ENCODE assay signal across 1 cellular context in the genomic region with DNA sequence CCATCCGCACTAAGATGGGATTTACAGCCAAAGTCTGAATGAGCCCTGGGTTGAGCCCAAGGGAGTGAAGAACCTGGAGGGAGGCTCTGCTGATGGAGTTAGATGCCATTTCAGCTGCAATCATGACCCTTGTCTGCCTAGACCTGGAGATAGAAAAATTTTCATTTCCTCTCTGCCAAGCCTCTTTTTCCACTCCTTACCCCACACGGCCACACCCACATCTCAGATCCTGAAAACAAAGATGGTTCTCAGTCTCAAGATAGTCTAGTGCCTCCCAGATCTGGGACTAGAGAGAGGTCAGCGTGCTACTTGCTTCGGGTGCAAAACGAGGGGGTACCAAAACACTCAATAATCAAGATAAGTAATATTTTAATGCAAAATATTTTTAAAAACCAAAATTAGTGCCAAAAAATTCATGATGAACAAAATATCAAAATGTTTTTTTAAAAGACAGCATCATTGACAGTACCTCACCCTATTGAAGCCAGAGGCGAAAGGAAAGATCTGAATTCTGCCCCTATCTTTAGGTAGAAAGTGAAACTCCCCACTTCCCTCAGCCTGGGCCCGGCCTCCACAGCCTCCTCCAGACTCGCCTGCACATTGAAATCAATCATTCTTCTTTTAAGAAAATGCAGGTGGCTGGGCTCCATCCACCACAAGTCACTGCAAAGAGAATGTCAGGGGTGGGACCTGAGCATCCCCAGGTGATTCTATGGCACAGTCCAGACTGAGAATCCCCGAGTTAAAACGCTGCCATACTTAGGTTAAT.
TF ChIP-seq lines count a peak whose summit lies in the region.

No MANE protein-coding gene starts in this region.

TF ChIP-seq in GM23338, 12 proteins besides CTCF, POLR2A, EP300 and RAD21 (continued from another document):
- TF ChIP-seq, protein P1, sequence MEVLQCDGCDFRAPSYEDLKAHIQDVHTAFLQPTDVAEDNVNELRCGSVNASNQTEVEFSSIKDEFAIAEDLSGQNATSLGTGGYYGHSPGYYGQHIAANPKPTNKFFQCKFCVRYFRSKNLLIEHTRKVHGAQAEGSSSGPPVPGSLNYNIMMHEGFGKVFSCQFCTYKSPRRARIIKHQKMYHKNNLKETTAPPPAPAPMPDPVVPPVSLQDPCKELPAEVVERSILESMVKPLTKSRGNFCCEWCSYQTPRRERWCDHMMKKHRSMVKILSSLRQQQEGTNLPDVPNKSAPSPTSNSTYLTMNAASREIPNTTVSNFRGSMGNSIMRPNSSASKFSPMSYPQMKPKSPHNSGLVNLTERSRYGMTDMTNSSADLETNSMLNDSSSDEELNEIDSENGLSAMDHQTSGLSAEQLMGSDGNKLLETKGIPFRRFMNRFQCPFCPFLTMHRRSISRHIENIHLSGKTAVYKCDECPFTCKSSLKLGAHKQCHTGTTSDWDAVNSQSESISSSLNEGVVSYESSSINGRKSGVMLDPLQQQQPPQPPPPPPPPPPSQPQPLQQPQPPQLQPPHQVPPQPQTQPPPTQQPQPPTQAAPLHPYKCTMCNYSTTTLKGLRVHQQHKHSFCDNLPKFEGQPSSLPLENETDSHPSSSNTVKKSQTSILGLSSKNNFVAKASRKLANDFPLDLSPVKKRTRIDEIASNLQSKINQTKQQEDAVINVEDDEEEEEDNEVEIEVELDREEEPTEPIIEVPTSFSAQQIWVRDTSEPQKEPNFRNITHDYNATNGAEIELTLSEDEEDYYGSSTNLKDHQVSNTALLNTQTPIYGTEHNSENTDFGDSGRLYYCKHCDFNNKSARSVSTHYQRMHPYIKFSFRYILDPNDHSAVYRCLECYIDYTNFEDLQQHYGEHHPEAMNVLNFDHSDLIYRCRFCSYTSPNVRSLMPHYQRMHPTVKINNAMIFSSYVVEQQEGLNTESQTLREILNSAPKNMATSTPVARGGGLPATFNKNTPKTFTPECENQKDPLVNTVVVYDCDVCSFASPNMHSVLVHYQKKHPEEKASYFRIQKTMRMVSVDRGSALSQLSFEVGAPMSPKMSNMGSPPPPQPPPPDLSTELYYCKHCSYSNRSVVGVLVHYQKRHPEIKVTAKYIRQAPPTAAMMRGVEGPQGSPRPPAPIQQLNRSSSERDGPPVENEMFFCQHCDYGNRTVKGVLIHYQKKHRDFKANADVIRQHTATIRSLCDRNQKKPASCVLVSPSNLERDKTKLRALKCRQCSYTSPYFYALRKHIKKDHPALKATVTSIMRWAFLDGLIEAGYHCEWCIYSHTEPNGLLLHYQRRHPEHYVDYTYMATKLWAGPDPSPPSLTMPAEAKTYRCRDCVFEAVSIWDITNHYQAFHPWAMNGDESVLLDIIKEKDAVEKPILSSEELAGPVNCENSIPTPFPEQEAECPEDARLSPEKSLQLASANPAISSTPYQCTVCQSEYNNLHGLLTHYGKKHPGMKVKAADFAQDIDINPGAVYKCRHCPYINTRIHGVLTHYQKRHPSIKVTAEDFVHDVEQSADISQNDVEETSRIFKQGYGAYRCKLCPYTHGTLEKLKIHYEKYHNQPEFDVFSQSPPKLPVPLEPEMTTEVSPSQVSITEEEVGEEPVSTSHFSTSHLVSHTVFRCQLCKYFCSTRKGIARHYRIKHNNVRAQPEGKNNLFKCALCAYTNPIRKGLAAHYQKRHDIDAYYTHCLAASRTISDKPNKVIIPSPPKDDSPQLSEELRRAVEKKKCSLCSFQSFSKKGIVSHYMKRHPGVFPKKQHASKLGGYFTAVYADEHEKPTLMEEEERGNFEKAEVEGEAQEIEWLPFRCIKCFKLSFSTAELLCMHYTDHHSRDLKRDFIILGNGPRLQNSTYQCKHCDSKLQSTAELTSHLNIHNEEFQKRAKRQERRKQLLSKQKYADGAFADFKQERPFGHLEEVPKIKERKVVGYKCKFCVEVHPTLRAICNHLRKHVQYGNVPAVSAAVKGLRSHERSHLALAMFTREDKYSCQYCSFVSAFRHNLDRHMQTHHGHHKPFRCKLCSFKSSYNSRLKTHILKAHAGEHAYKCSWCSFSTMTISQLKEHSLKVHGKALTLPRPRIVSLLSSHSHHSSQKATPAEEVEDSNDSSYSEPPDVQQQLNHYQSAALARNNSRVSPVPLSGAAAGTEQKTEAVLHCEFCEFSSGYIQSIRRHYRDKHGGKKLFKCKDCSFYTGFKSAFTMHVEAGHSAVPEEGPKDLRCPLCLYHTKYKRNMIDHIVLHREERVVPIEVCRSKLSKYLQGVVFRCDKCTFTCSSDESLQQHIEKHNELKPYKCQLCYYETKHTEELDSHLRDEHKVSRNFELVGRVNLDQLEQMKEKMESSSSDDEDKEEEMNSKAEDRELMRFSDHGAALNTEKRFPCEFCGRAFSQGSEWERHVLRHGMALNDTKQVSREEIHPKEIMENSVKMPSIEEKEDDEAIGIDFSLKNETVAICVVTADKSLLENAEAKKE (CRISPR knock-in tag; IDR thresholded peaks at IDR 0.05) = no peak
- TF ChIP-seq, protein P2, sequence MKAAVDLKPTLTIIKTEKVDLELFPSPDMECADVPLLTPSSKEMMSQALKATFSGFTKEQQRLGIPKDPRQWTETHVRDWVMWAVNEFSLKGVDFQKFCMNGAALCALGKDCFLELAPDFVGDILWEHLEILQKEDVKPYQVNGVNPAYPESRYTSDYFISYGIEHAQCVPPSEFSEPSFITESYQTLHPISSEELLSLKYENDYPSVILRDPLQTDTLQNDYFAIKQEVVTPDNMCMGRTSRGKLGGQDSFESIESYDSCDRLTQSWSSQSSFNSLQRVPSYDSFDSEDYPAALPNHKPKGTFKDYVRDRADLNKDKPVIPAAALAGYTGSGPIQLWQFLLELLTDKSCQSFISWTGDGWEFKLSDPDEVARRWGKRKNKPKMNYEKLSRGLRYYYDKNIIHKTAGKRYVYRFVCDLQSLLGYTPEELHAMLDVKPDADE (IDR thresholded peaks at IDR 0.05) = no peak
- no peak for TF ChIP-seq EZH2 (IDR thresholded peaks at IDR 0.05; ENCODE audit: low read depth, unreplicated experiment)
- TF ChIP-seq, protein P3, sequence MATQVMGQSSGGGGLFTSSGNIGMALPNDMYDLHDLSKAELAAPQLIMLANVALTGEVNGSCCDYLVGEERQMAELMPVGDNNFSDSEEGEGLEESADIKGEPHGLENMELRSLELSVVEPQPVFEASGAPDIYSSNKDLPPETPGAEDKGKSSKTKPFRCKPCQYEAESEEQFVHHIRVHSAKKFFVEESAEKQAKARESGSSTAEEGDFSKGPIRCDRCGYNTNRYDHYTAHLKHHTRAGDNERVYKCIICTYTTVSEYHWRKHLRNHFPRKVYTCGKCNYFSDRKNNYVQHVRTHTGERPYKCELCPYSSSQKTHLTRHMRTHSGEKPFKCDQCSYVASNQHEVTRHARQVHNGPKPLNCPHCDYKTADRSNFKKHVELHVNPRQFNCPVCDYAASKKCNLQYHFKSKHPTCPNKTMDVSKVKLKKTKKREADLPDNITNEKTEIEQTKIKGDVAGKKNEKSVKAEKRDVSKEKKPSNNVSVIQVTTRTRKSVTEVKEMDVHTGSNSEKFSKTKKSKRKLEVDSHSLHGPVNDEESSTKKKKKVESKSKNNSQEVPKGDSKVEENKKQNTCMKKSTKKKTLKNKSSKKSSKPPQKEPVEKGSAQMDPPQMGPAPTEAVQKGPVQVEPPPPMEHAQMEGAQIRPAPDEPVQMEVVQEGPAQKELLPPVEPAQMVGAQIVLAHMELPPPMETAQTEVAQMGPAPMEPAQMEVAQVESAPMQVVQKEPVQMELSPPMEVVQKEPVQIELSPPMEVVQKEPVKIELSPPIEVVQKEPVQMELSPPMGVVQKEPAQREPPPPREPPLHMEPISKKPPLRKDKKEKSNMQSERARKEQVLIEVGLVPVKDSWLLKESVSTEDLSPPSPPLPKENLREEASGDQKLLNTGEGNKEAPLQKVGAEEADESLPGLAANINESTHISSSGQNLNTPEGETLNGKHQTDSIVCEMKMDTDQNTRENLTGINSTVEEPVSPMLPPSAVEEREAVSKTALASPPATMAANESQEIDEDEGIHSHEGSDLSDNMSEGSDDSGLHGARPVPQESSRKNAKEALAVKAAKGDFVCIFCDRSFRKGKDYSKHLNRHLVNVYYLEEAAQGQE (IDR thresholded peaks at IDR 0.05; ENCODE audit: unreplicated experiment) = no peak
- no peak for TF ChIP-seq POLR2AphosphoS5 (IDR thresholded peaks at IDR 0.05; ENCODE audit: low read depth)
- no peak for TF ChIP-seq NANOG (IDR thresholded peaks at IDR 0.05; ENCODE audit: borderline replicate concordance)
- no peak for TF ChIP-seq ZNF331 (CRISPR knock-in tag; IDR thresholded peaks at IDR 0.05; ENCODE audit: low read depth)
- no peak for TF ChIP-seq EZH2phosphoT487 (IDR thresholded peaks at IDR 0.05; ENCODE audit: unreplicated experiment)
- no peak for TF ChIP-seq STAT1 (IDR thresholded peaks at IDR 0.05; ENCODE audit: unreplicated experiment)
- no peak for TF ChIP-seq JUNB (IDR thresholded peaks at IDR 0.05; ENCODE audit: unreplicated experiment)
